In the genomic region with DNA sequence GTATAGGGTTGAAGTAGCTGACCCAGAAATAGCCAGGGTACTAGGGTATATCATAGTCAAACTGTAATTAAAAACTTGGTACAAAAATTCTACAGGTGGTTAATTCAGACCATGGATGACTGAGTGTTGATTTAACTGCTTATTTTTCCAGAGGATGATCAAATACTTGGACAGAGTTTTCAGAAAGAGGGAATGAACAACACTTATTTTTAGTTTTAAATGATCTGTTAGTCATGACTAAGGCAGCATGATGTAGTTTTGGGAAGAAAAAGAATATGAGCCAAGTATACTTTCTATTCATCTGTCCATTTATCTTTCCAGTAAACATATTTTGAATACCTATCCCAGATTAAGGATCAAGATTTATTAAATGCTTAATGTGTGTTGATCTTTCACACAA, we compare ENCODE assay signal across 1 cellular context.
TF ChIP-seq lines count a peak whose summit lies in the region.

No MANE protein-coding gene starts in this region.

TF ChIP-seq in endothelial cell of umbilical vein, 7 proteins besides CTCF, POLR2A, EP300 and RAD21:
- no peak for TF ChIP-seq MAX (IDR thresholded peaks at IDR 0.05; ENCODE audit: insufficient read depth, insufficient read length)
- TF ChIP-seq POLR2AphosphoS5 (IDR thresholded peaks at IDR 0.05; ENCODE audit: insufficient read depth, low read depth, low read length): no peak
- TF ChIP-seq GATA2 (IDR thresholded peaks at IDR 0.05; ENCODE audit: insufficient read depth, insufficient read length, low read depth, low read length): no peak
- no peak for TF ChIP-seq FOS (IDR thresholded peaks at IDR 0.05; ENCODE audit: borderline replicate concordance, insufficient read depth, low read length)
- TF ChIP-seq EZH2 (IDR thresholded peaks at IDR 0.05; ENCODE audit: borderline replicate concordance, low read depth, low read length, severe bottlenecking): no peak
- TF ChIP-seq JUN (IDR thresholded peaks at IDR 0.05; ENCODE audit: borderline replicate concordance, insufficient read depth, insufficient read length, low read depth): no peak
- no peak for TF ChIP-seq MYC (IDR thresholded peaks at IDR 0.05; ENCODE audit: low read depth, low read length)
